ENCODE assay signal across 21 cellular contexts in the genomic region with DNA sequence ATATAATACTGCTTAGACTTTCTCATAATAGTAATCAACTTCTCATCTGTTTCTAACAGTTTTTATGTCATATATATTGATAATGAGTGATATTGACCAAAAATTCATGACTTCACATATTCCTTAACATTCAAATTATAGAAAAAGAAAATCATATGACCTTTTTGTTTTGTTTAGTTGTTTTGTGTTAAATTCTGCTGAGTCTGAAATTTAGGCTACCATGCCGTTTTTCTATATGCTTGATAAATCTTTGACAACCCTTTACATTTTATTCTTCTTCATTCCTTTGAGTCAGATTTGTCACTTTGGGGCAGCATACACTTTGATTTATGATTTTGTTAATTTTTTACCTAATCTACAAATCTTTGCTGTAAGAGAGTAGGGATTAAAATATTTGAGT.
DNase-seq lines count a peak whose midpoint lies in the region; ATAC-seq, FAIRE-seq and TF ChIP-seq lines count a peak whose summit lies in the region.
"Had no signal": no experiment of that assay in that cellular context is flagged by ENCODE, and none has a peak within 500 bp of the region (broad histone marks: within the 10 kb centered on the region; RNA-seq: fewer than 3 reads in every experiment).

No MANE protein-coding gene starts in this region.

- no peak overlapping the region for H4K91ac ChIP-seq in IMR-90 (ENCODE audit: insufficient read depth, low read depth, low read length)

- no peak overlapping the region for H3K18ac ChIP-seq in IMR-90 (ENCODE audit: low read depth, low read length)

- no peak for FAIRE-seq in HepG2 (lab: Jason Lieb, UNC)
- peak; percentile 23 for FAIRE-seq in GM19239 (lab: Jason Lieb, UNC)
- FAIRE-seq: D721Med, GM12891 had no signal

- no peak overlapping the region for H3K23ac ChIP-seq in IMR-90 (ENCODE audit: low read depth, low read length)

- no peak overlapping the region for H3K9ac ChIP-seq in HepG2 (ENCODE audit: insufficient read depth, low read depth, low read length)
- H3K9ac ChIP-seq in IMR-90 (ENCODE audit: low read depth, low read length): no peak overlapping the region
- H3K9ac ChIP-seq: BLaER1 treated with 17β-estradiol and CSF1 and Interleukin-3, amounts not matched to agents 10 nM and 100 nM had no signal

- H4K20me1 ChIP-seq in HepG2 (ENCODE audit: insufficient read depth, low read length) (no peaks in the 10 kb centered on the region), IMR-90 (ENCODE audit: insufficient read depth, low read length) (no peaks in the 10 kb centered on the region)
- H4K20me1 ChIP-seq: BLaER1 treated with 17β-estradiol and CSF1 and Interleukin-3, amounts not matched to agents 10 nM and 100 nM had no signal

- peaks cover 65% of the 10 kb centered on the region for H3K4me1 Mint-ChIP-seq in osteocyte (ENCODE audit: unreplicated experiment)

- no peak for ATAC-seq in HepG2
- ATAC-seq in right lobe of liver: no peak
- no peak for ATAC-seq in IMR-90 (ENCODE audit: low read depth)
- ATAC-seq in GM18867 (IDR thresholded peaks at IDR 0.05; ENCODE audit: unreplicated experiment): no peak
- ATAC-seq: CD8-positive, alpha-beta T cell had no signal

- TF ChIP-seq EP300 in HepG2 (IDR thresholded peaks at IDR 0.05; ENCODE audit: low read depth in 2 of 2, low read length in 2 of 2) (no peak), HepG2 (CRISPR knock-in tag; IDR thresholded peaks at IDR 0.05; ENCODE audit: borderline replicate concordance) (no peak)

- WGBS in HepG2 (ENCODE audit: low lambda C conversion rate): 24% methylated on average over 1 of the region's 1 CpG
- 73% methylated on average over 1 of the region's 1 CpG for WGBS in right lobe of liver (ENCODE audit: insufficient coverage, low coverage, low lambda C conversion rate, missing lambda C conversion rate)
- WGBS in IMR-90 (ENCODE audit: extremely low coverage in 2 of 2, insufficient read length in 1 of 2), 2 experiments: no CpG with 5 or more reads among the region's 1 CpG

- H3K14ac ChIP-seq in IMR-90 (replicated peaks; ENCODE audit: low read depth, low read length): no peak overlapping the region

- no peak for TF ChIP-seq POLR2A in HepG2 (IDR thresholded peaks at IDR 0.05; ENCODE audit: insufficient read depth in 1 of 2, low read depth in 2 of 2, low read length in 2 of 2)
- no peak for TF ChIP-seq POLR2A in right lobe of liver (IDR thresholded peaks at IDR 0.05)
- no peak for TF ChIP-seq POLR2A in IMR-90 (IDR thresholded peaks at IDR 0.05; ENCODE audit: low read depth, low read length)

- no peak overlapping the region for H3K56ac ChIP-seq in IMR-90 (ENCODE audit: extremely low read depth, insufficient read depth, low read length)

- no peak overlapping the region for H2BK20ac ChIP-seq in IMR-90 (ENCODE audit: low read depth, low read length)

- H3K4me1 ChIP-seq in HepG2 (ENCODE audit: insufficient read depth, low read length) (no peaks in the 10 kb centered on the region), right lobe of liver (peaks cover 0 to 11% (median 2%) of the 10 kb centered on the region in 4 donors), IMR-90 (ENCODE audit: control insufficient read depth, insufficient read depth, low read length) (peaks cover 4% of the 10 kb centered on the region; the same call in 1 of the 2 replicates)
- H3K4me1 ChIP-seq: Caco-2 had no signal

- H3K27ac ChIP-seq in HepG2 (ENCODE audit: extremely low read length, insufficient read depth, low read length): no peak overlapping the region
- H3K27ac ChIP-seq in right lobe of liver: no peak overlapping the region
- no peak overlapping the region for H3K27ac ChIP-seq in IMR-90 (ENCODE audit: insufficient read depth, low read length)
- H3K27ac ChIP-seq: 22Rv1; BLaER1 treated with 17β-estradiol and CSF1 and Interleukin-3, amounts not matched to agents 10 nM and 100 nM; C4-2B had no signal

- H2BK15ac ChIP-seq in IMR-90 (ENCODE audit: low read depth, low read length): no peak overlapping the region

- TF ChIP-seq RAD21 in HepG2 (CRISPR knock-in tag; IDR thresholded peaks at IDR 0.05) (no peak), IMR-90 (IDR thresholded peaks at IDR 0.05; ENCODE audit: low read length) (no peak)

- TF ChIP-seq CTCF in HepG2 (CRISPR knock-in tag; IDR thresholded peaks at IDR 0.05) (no peak), right lobe of liver (IDR thresholded peaks at IDR 0.05) (no peak), IMR-90 (conservative IDR thresholded peaks at IDR 0.05; ENCODE audit: low read depth, low read length) (no peak), osteocyte (IDR thresholded peaks at IDR 0.05) (no peak)

- H3K9me3 Mint-ChIP-seq in osteocyte (ENCODE audit: unreplicated experiment): no peaks in the 10 kb centered on the region
- H3K9me3 Mint-ChIP-seq: CD4-positive, alpha-beta T cell; CD8-positive, alpha-beta T cell had no signal

- H3K9me3 ChIP-seq in HepG2 (ENCODE audit: low read length): no peaks in the 10 kb centered on the region
- H3K9me3 ChIP-seq in right lobe of liver: no peaks in the 10 kb centered on the region
- no peaks in the 10 kb centered on the region for H3K9me3 ChIP-seq in IMR-90 (ENCODE audit: control insufficient read depth, insufficient read depth, low read length)
- H3K9me3 ChIP-seq: BLaER1 treated with 17β-estradiol and CSF1 and Interleukin-3, amounts not matched to agents 10 nM and 100 nM; Caco-2 had no signal

- H4K8ac ChIP-seq in IMR-90 (ENCODE audit: low read depth in 2 of 2, low read length in 2 of 2): no peak overlapping the region

- H3K4me2 ChIP-seq in HepG2 (ENCODE audit: low read depth, low read length) (no peak overlapping the region), IMR-90 (ENCODE audit: low read depth, low read length) (no peak overlapping the region)
- H3K4me2 ChIP-seq: BLaER1 treated with 17β-estradiol and CSF1 and Interleukin-3, amounts not matched to agents 10 nM and 100 nM had no signal

- H2BK120ac ChIP-seq in IMR-90 (ENCODE audit: low read depth, low read length): no peak overlapping the region

- H3K4me3 ChIP-seq in HepG2 (replicated peaks in 1 of 3; ENCODE audit: insufficient read depth in 1 of 3, low read depth in 2 of 3, low read length in 3 of 3): no peak overlapping the region
- no peak overlapping the region for H3K4me3 ChIP-seq in right lobe of liver
- no peak overlapping the region for H3K4me3 ChIP-seq in IMR-90 (ENCODE audit: insufficient read depth, low read depth, low read length)
- H3K4me3 ChIP-seq: BLaER1 treated with 17β-estradiol and CSF1 and Interleukin-3, amounts not matched to agents 10 nM and 100 nM had no signal

- H4K5ac ChIP-seq in IMR-90 (ENCODE audit: low read depth, low read length): no peak overlapping the region

- no peak overlapping the region for H2BK5ac ChIP-seq in IMR-90 (ENCODE audit: low read depth, low read length, poor library complexity, severe bottlenecking)

- H2AK5ac ChIP-seq in IMR-90 (ENCODE audit: low read depth, low read length): no peak overlapping the region

- POLR2A ChIA-PET in HepG2 (lab: Yijun Ruan, JAX): no interaction called here
- POLR2A ChIA-PET in IMR-90 (lab: Charles Lee; ENCODE audit: unreplicated experiment): no interaction called here

- intact Hi-C loops in HepG2 (cut with micrococcal nuclease; ENCODE audit: unreplicated experiment) (no loop called here), right lobe of liver (cut with DNase I) (no loop called here), IMR-90 (cut with micrococcal nuclease) (no loop called here)

- H3K79me2 ChIP-seq in HepG2 (ENCODE audit: insufficient read depth, low read length): no peaks in the 10 kb centered on the region

- no peaks in the 10 kb centered on the region for H3K27me3 ChIP-seq in HepG2 (ENCODE audit: control insufficient read depth in 1 of 2, insufficient read depth in 2 of 2, low read length in 2 of 2)
- no peaks in the 10 kb centered on the region for H3K27me3 ChIP-seq in right lobe of liver
- H3K27me3 ChIP-seq in IMR-90 (ENCODE audit: control insufficient read depth, insufficient read depth, low read length): no peaks in the 10 kb centered on the region
- H3K27me3 ChIP-seq: BLaER1 treated with 17β-estradiol and CSF1 and Interleukin-3, amounts not matched to agents 10 nM and 100 nM had no signal

- BruUV-seq in HepG2 (replicated peaks; lab: Mats Ljungman, UMichigan): no TSS peak
- no TSS peak for BruUV-seq in IMR-90 (replicated peaks; lab: Mats Ljungman, UMichigan)

- CTCF ChIA-PET in HepG2 (lab: Yijun Ruan, JAX; ENCODE audit: low intra/inter-chr PET ratio, low total read pairs): no interaction called here
- CTCF ChIA-PET in IMR-90 (lab: Yijun Ruan, JAX): interaction anchor here (0.7 kb wide), 1 partner anchor 1078 kb away, joined by 5 read pairs; no protein-coding TSS in a partner anchor

- no peak overlapping the region for H3K4me3 Mint-ChIP-seq in osteocyte (ENCODE audit: unreplicated experiment)
- H3K4me3 Mint-ChIP-seq: B cell; CD4-positive, alpha-beta T cell; CD8-positive, alpha-beta T cell had no signal

- peak overlapping the region; percentile 54 for H3K27ac Mint-ChIP-seq in osteocyte (ENCODE audit: unreplicated experiment)
- H3K27ac Mint-ChIP-seq: B cell; CD4-positive, alpha-beta T cell; CD8-positive, alpha-beta T cell had no signal

- in situ Hi-C loops in HepG2 (cut with HindIII; ENCODE audit: extremely low pct_ligation_motif_present, low pct_unique_long_range_greater_than_20kb): no loop called here
- in situ Hi-C loops in IMR-90 (cut with MboI; ENCODE audit: low sequenced_read_pairs): no loop called here

- H3K36me3 ChIP-seq in HepG2 (replicated peaks in 1 of 2; ENCODE audit: control insufficient read depth in 1 of 2, insufficient read depth in 2 of 2, low read length in 2 of 2) (no peaks in the 10 kb centered on the region), right lobe of liver (no peaks in the 10 kb centered on the region), IMR-90 (ENCODE audit: control insufficient read depth, insufficient read depth, low read length) (no peaks in the 10 kb centered on the region)
- H3K36me3 ChIP-seq: BLaER1 treated with 17β-estradiol and CSF1 and Interleukin-3, amounts not matched to agents 10 nM and 100 nM had no signal

- no peaks in the 10 kb centered on the region for H3K27me3 Mint-ChIP-seq in osteocyte (ENCODE audit: unreplicated experiment)

- H2AFZ ChIP-seq in HepG2 (ENCODE audit: low read length) (no peak overlapping the region), IMR-90 (replicated peaks; ENCODE audit: low read length, poor library complexity) (no peak overlapping the region)

- H3K36me3 Mint-ChIP-seq in osteocyte (ENCODE audit: unreplicated experiment): peaks cover 45% of the 10 kb centered on the region
- H3K36me3 Mint-ChIP-seq: CD8-positive, alpha-beta T cell had no signal

- no peak overlapping the region for H2AK9ac ChIP-seq in IMR-90 (replicated peaks; ENCODE audit: low read depth, low read length, poor library complexity)

- DNase-seq in HepG2 (ENCODE audit: low spot score): no peak
- no peak for DNase-seq in right lobe of liver
- DNase-seq in GM19239 (ENCODE audit: insufficient read length, low spot score): no peak
- DNase-seq in IMR-90: no peak
- no peak for DNase-seq in osteocyte (ENCODE audit: extremely low spot score, unreplicated experiment)
- DNase-seq in hypothalamus (lab: John Stamatoyannopoulos, UW): no peak
- DNase-seq in HuH-7 (ENCODE audit: low spot score): no peak
- DNase-seq: AML-193; Caco-2; Calu3; CD4-positive, alpha-beta T cell; CD8-positive, alpha-beta T cell; DMS79 treated with DMSO at 0.1 percent for 48 hours; GF-D8 had no signal

- no peaks in the 10 kb centered on the region for H3K79me1 ChIP-seq in IMR-90 (ENCODE audit: low read depth in 1 of 2, low read length in 2 of 2)

- H3K4ac ChIP-seq in IMR-90 (ENCODE audit: low read depth, low read length): no peak overlapping the region

- H3K9me1 ChIP-seq in IMR-90 (ENCODE audit: insufficient read depth, low read length): 0 out of 2 replicates have a peak, but pooled peaks cover 3% of the 10 kb centered on the region

- dilution Hi-C loops in IMR-90 (cut with HindIII; ENCODE audit: low sequenced_read_pairs, unreplicated experiment): no loop called here
